ENCODE assay signal across 10 cellular contexts in genomic region chr4:113469023-113469390, GRCh38.
DNase-seq lines count a peak whose midpoint lies in the region; ATAC-seq and TF ChIP-seq lines count a peak whose summit lies in the region.
"Had no signal": no experiment of that assay in that cellular context is flagged by ENCODE, and none has a peak within 500 bp of the region (broad histone marks: within the 10 kb centered on the region; RNA-seq: fewer than 3 reads in every experiment).

No MANE protein-coding gene starts in this region.

- H4K20me1 ChIP-seq in PC-3 (ENCODE audit: low read length), result no peaks in the 10 kb centered on the region

- CTCF ChIA-PET in PC-3 (lab: Charles Lee), result no interaction called here

- peak overlapping the region; percentile 53 for H3K4me2 ChIP-seq in PC-3 (ENCODE audit: low read length)

- peaks cover 26% of the 10 kb centered on the region for H3K4me1 ChIP-seq in PC-3 (ENCODE audit: insufficient read depth, low read length)
- peaks cover 21% of the 10 kb centered on the region for H3K4me1 ChIP-seq in lower lobe of right lung
- peaks cover 9 to 17% of the 10 kb centered on the region in 2 donors for H3K4me1 ChIP-seq in thyroid gland

- POLR2A ChIA-PET in PC-3 (lab: Charles Lee; ENCODE audit: unreplicated experiment), result no interaction called here

- H2AFZ ChIP-seq in PC-3 (ENCODE audit: low read length), result no peak overlapping the region

- peaks cover 5% of the 10 kb centered on the region for H3F3A ChIP-seq in PC-3 (ENCODE audit: low read length, unreplicated experiment)

- 89 to 98% methylated on average over 1 of the region's 1 CpG for WGBS in thyroid gland, 2 donors

- peaks cover 48% of the 10 kb centered on the region for H3K36me3 Mint-ChIP-seq in activated T-cell treated with anti-CD3 and anti-CD28 coated beads, Interleukin-2, amount 50 U/mL, for 4 hours (ENCODE audit: insufficient read depth)

- H3K4me1 Mint-ChIP-seq in activated T-cell treated with anti-CD3 and anti-CD28 coated beads, Interleukin-2, amount 50 U/mL, for 4 hours (ENCODE audit: low read depth), result peaks cover 35% of the 10 kb centered on the region
- H3K4me1 Mint-ChIP-seq: stimulated activated memory B cell treated with anti-CD40 and anti-IgM and Interleukin-4, amounts not matched to agents 10 μg/mL and 1 μg/mL and 100 μg/mL, for 72 hours had no signal

- H3K36me3 ChIP-seq in PC-3 (ENCODE audit: low read depth, low read length) (no peaks in the 10 kb centered on the region), lower lobe of right lung (peaks cover 9% of the 10 kb centered on the region), thyroid gland (peaks cover 0 to 6% of the 10 kb centered on the region in 2 donors)

- no peaks in the 10 kb centered on the region for H3K9me2 ChIP-seq in PC-3 (replicated peaks; ENCODE audit: low read length)

- peak overlapping the region; percentile 73 for H3K27ac ChIP-seq in PC-3 (ENCODE audit: low read length)
- peak overlapping the region; percentile 74 for H3K27ac ChIP-seq in lower lobe of right lung
- H3K27ac ChIP-seq in thyroid gland, result peak overlapping the region; percentile 55 to 90 (median 86)

- no peaks in the 10 kb centered on the region for H3K27me3 ChIP-seq in PC-3 (ENCODE audit: low read length)
- H3K27me3 ChIP-seq in lower lobe of right lung (ENCODE audit: low read depth), result no peaks in the 10 kb centered on the region
- H3K27me3 ChIP-seq in thyroid gland, result no peaks in the 10 kb centered on the region

- ATAC-seq in PC-3, result no peak; the same call in 1 of the 2 replicates
- no peak for ATAC-seq in lower lobe of right lung
- ATAC-seq in activated T-cell treated with anti-CD3 and anti-CD28 coated beads, Interleukin-2, amount 50 U/mL, for 4 hours, result no peak
- ATAC-seq: effector memory CD8-positive, alpha-beta T cell had no signal

- H3K9me3 Mint-ChIP-seq in activated T-cell treated with anti-CD3 and anti-CD28 coated beads, Interleukin-2, amount 50 U/mL, for 4 hours, result no peaks in the 10 kb centered on the region
- H3K9me3 Mint-ChIP-seq: effector memory CD8-positive, alpha-beta T cell; stimulated activated memory B cell treated with anti-CD40 and anti-IgM and Interleukin-4, amounts not matched to agents 10 μg/mL and 1 μg/mL and 100 μg/mL, for 72 hours had no signal

- DNase-seq in PC-3 (no peak), choroid plexus epithelial cell (ENCODE audit: low read depth) (peak; percentile 56), lower lobe of right lung (no peak), thyroid gland (no peak), cerebellar nuclear complex (lab: John Stamatoyannopoulos, UW) (no peak)
- DNase-seq in activated T-cell treated with anti-CD3 and anti-CD28 coated beads, Interleukin-2, amount 50 U/mL, for 4 hours, result no peak
- DNase-seq in stimulated activated CD4-positive, alpha-beta T cell treated with anti-CD3 and anti-CD28 coated beads, Interleukin-2, amount 100 ng/mL, for 24 hours, result no peak
- DNase-seq: effector memory CD8-positive, alpha-beta T cell; NCI-H1105 had no signal

- TF ChIP-seq POLR2A in thyroid gland (IDR thresholded peaks at IDR 0.05), result no peak

- intact Hi-C loops in PC-3 (cut with micrococcal nuclease) (loop anchor here (2.0 to 10.0 kb wide), 4 partner anchors 74 to 294 kb away; no protein-coding TSS in a partner anchor), lower lobe of right lung (cut with DNase I) (no loop called here), thyroid gland (cut with DNase I) (no loop called here)

- no peaks in the 10 kb centered on the region for H3K9me3 ChIP-seq in PC-3 (ENCODE audit: low read length)
- no peaks in the 10 kb centered on the region for H3K9me3 ChIP-seq in lower lobe of right lung
- no peaks in the 10 kb centered on the region for H3K9me3 ChIP-seq in thyroid gland

- no peaks in the 10 kb centered on the region for H3K79me2 ChIP-seq in PC-3 (ENCODE audit: low read length)

- no peak overlapping the region for H3K4me3 Mint-ChIP-seq in activated T-cell treated with anti-CD3 and anti-CD28 coated beads, Interleukin-2, amount 50 U/mL, for 4 hours
- H3K4me3 Mint-ChIP-seq: effector memory CD8-positive, alpha-beta T cell; stimulated activated memory B cell treated with anti-CD40 and anti-IgM and Interleukin-4, amounts not matched to agents 10 μg/mL and 1 μg/mL and 100 μg/mL, for 72 hours had no signal

- no peak overlapping the region for H3K9ac ChIP-seq in PC-3 (ENCODE audit: low read length)

- no peak for TF ChIP-seq CTCF in PC-3 (conservative IDR thresholded peaks at IDR 0.05; ENCODE audit: low read depth, low read length)
- TF ChIP-seq CTCF in choroid plexus epithelial cell (conservative IDR thresholded peaks at IDR 0.05; ENCODE audit: low read depth, low read length), result no peak
- no peak for TF ChIP-seq CTCF in lower lobe of right lung (IDR thresholded peaks at IDR 0.05)
- no peak for TF ChIP-seq CTCF in thyroid gland (IDR thresholded peaks at IDR 0.05)

- H3K27me3 Mint-ChIP-seq in activated T-cell treated with anti-CD3 and anti-CD28 coated beads, Interleukin-2, amount 50 U/mL, for 4 hours (ENCODE audit: low read depth), result no peaks in the 10 kb centered on the region
- H3K27me3 Mint-ChIP-seq: effector memory CD8-positive, alpha-beta T cell; stimulated activated memory B cell treated with anti-CD40 and anti-IgM and Interleukin-4, amounts not matched to agents 10 μg/mL and 1 μg/mL and 100 μg/mL, for 72 hours had no signal

- H3K4me3 ChIP-seq in PC-3 (ENCODE audit: low read length), result no peak overlapping the region
- no peak overlapping the region for H3K4me3 ChIP-seq in choroid plexus epithelial cell (ENCODE audit: low read depth, low read length)
- no peak overlapping the region for H3K4me3 ChIP-seq in lower lobe of right lung
- no peak overlapping the region for H3K4me3 ChIP-seq in thyroid gland (replicated peaks in 1 of 3)

- BruUV-seq in PC-3 (replicated peaks; lab: Mats Ljungman, UMichigan), result no TSS peak
